ENCODE assay signal across 8 cellular contexts in genomic region chr6:26198626-26199056, GRCh38.
DNase-seq lines count a peak whose midpoint lies in the region; TF ChIP-seq lines count a peak whose summit lies in the region.

No MANE protein-coding gene starts in this region.

- H3K4me1 ChIP-seq in OCI-LY7 (ENCODE audit: insufficient read depth, low read length, poor library complexity, severe bottlenecking) (peaks cover 47% of the 10 kb centered on the region), muscle layer of duodenum (ENCODE audit: control insufficient read depth in 1 of 2, insufficient read depth in 2 of 2, low read length in 2 of 2) (peaks cover 0 to 19% of the 10 kb centered on the region in 2 donors)

- H2AFZ ChIP-seq in OCI-LY7 (ENCODE audit: low read length): no peak overlapping the region

- H3K4me2 ChIP-seq in OCI-LY7 (ENCODE audit: low read length): peak overlapping the region; percentile 92

- POLR2A ChIA-PET in OCI-LY7 (lab: Charles Lee): interaction anchor here (0.6 to 22.5 kb wide), 40 partner anchors 7 to 1675 kb away, joined by 3 to 505 read pairs (median 6); a partner anchor contains a TSS

- BruUV-seq in OCI-LY7 (replicated peaks; lab: Mats Ljungman, UMichigan): TSS peak; percentile 86

- H3K27me3 ChIP-seq in dorsolateral prefrontal cortex: peaks cover 0 to 19% (median 0%) of the 10 kb centered on the region in 45 donors
- peaks cover 3% of the 10 kb centered on the region for H3K27me3 ChIP-seq in muscle layer of duodenum (ENCODE audit: low read depth, low read length)

- no peak for TF ChIP-seq CTCF in GM12875 (IDR thresholded peaks at IDR 0.05; ENCODE audit: borderline replicate concordance, insufficient read depth, low read depth, low read length)
- TF ChIP-seq CTCF in HFF-Myc (IDR thresholded peaks at IDR 0.05; ENCODE audit: low read depth, low read length, missing control alignments): no peak
- TF ChIP-seq CTCF in OCI-LY7 (conservative IDR thresholded peaks at IDR 0.05; ENCODE audit: low read length): no peak
- no peak for TF ChIP-seq CTCF in dorsolateral prefrontal cortex (IDR thresholded peaks at IDR 0.05 in 54 of 56, conservative IDR thresholded peaks at IDR 0.05 in 2 of 56; ENCODE audit: low read depth in 1 of 56, partially characterized antibody in 56 of 56)

- H3K9me3 ChIP-seq in OCI-LY7 (ENCODE audit: low read length) (no peaks in the 10 kb centered on the region), muscle layer of duodenum (ENCODE audit: control insufficient read depth in 1 of 2, low read length in 2 of 2) (no peaks in the 10 kb centered on the region)

- H3K4me3 ChIP-seq in GM12875 (ENCODE audit: low read depth, low read length) (peak overlapping the region; percentile 69), HFF-Myc (replicated peaks; ENCODE audit: low read depth, low read length) (peak overlapping the region; percentile 77), OCI-LY7 (ENCODE audit: low read depth, low read length, poor library complexity, severe bottlenecking) (peak overlapping the region; percentile 91), dorsolateral prefrontal cortex (peak overlapping the region; percentile 52 to 86 (median 74)), muscle layer of duodenum (ENCODE audit: low read depth in 1 of 2, low read length in 2 of 2) (peak overlapping the region; percentile 70 to 74)

- H3K27ac ChIP-seq in OCI-LY7 (ENCODE audit: low read depth, low read length, poor library complexity, severe bottlenecking): peak overlapping the region; percentile 93
- H3K27ac ChIP-seq in dorsolateral prefrontal cortex: peak overlapping the region; percentile 9 to 93 (median 81)
- peak overlapping the region; percentile 93 for H3K27ac ChIP-seq in muscle layer of duodenum (ENCODE audit: low read length)

- H3K79me2 ChIP-seq in OCI-LY7 (ENCODE audit: insufficient read depth, low read depth, low read length): peaks cover 16% of the 10 kb centered on the region; the same call in 1 of the 2 replicates

- CTCF ChIA-PET in OCI-LY7 (lab: Charles Lee; ENCODE audit: unreplicated experiment): no interaction called here

- DNase-seq in HFF-Myc (ENCODE audit: extremely low read depth, low read depth): no peak
- no peak for DNase-seq in OCI-LY7 (ENCODE audit: low spot score)
- no peak for DNase-seq in dorsolateral prefrontal cortex
- DNase-seq in NCI-H2107 treated with DMSO at 0.1 percent for 48 hours (lab: John Stamatoyannopoulos, UW; ENCODE audit: unreplicated experiment): no peak
- no peak for DNase-seq in SW 1271 (lab: John Stamatoyannopoulos, UW)
- no peak for DNase-seq in HuH-7 (ENCODE audit: low spot score)

- H3K9me2 ChIP-seq in OCI-LY7 (ENCODE audit: insufficient read depth, low read length): no peaks in the 10 kb centered on the region

- peaks cover 8% of the 10 kb centered on the region for H3K36me3 ChIP-seq in OCI-LY7 (ENCODE audit: insufficient read depth, low read length)
- no peaks in the 10 kb centered on the region for H3K36me3 ChIP-seq in muscle layer of duodenum (ENCODE audit: control insufficient read depth in 1 of 2, insufficient read depth in 2 of 2, low read length in 2 of 2)

- no peaks in the 10 kb centered on the region; the same call in 1 of the 2 replicates for H4K20me1 ChIP-seq in OCI-LY7 (ENCODE audit: insufficient read depth, low read length)

- intact Hi-C loops in OCI-LY7 (cut with micrococcal nuclease; ENCODE audit: unreplicated experiment) (loop anchor here (1.0 to 5.0 kb wide), 9 partner anchors 18 to 1694 kb away; a partner anchor contains a TSS), dorsolateral prefrontal cortex (cut with DNase I) (loop anchor here in 1 of 2 donors (5.0 to 10.0 kb wide), 4 partner anchors 41 to 144 kb away; a partner anchor contains a TSS)
